Comparison of ENCODE assay signal across 1 cellular context in genomic region chr22:29724843-29725242, GRCh38.
A peak's percentile ranks its signal among the peaks of the same experiment; 100 is the strongest.
TF ChIP-seq lines count a peak whose summit lies in the region.

No MANE protein-coding gene starts in this region.

TF ChIP-seq in HEK293, 187 proteins besides CTCF, POLR2A, EP300 and RAD21 (continued from another document):
- no peak for TF ChIP-seq ZNF26 (tag by site-specific recombination; IDR thresholded peaks at IDR 0.05)
- no peak for TF ChIP-seq ZNF10 (tag by site-specific recombination; IDR thresholded peaks at IDR 0.05)
- no peak for TF ChIP-seq ZNF24 (tag by site-specific recombination; IDR thresholded peaks at IDR 0.05)
- no peak for TF ChIP-seq KLF9 (tag by site-specific recombination; IDR thresholded peaks at IDR 0.05; ENCODE audit: low read depth)
- TF ChIP-seq TSHZ1 (tag by site-specific recombination; IDR thresholded peaks at IDR 0.05; ENCODE audit: borderline replicate concordance) = no peak
- peak; percentile 72 for TF ChIP-seq EGR2 (tag by site-specific recombination; IDR thresholded peaks at IDR 0.05; ENCODE audit: low read depth)
- TF ChIP-seq GLI4 (tag by site-specific recombination; IDR thresholded peaks at IDR 0.05) = no peak
- TF ChIP-seq ZNF621 (tag by site-specific recombination; IDR thresholded peaks at IDR 0.05) = no peak
- no peak for TF ChIP-seq ZNF645 (tag by site-specific recombination; IDR thresholded peaks at IDR 0.05)
- TF ChIP-seq ZIC2 (tag by site-specific recombination; IDR thresholded peaks at IDR 0.05) = peak; percentile 74
- TF ChIP-seq ZNF16 (tag by site-specific recombination; IDR thresholded peaks at IDR 0.05; ENCODE audit: low read depth) = no peak
TF ChIP-seq in HEK293: peak in this region for 6.
